ENCODE assay signal across 26 cellular contexts in genomic region chr6:100473182-100473581, GRCh38. TPM values are rescaled to one million over a fixed set of nuclear protein-coding genes. Genes with fewer than 3 reads are reported as not detected.
A peak's percentile ranks its signal among the peaks of the same experiment; 100 is the strongest.
DNase-seq lines count a peak whose midpoint lies in the region; ATAC-seq, FAIRE-seq and TF ChIP-seq lines count a peak whose summit lies in the region.
"Had no signal": no experiment of that assay in that cellular context is flagged by ENCODE, and none has a peak within 500 bp of the region (broad histone marks: within the 10 kb centered on the region; RNA-seq: fewer than 3 reads in every experiment).

No MANE protein-coding gene starts in this region.

- WGBS in GM12878 (ENCODE audit: insufficient coverage, insufficient replicate concordance, low lambda C conversion rate, missing lambda C conversion rate) = 0% methylated on average over 1 of the region's 1 CpG

- TF ChIP-seq RAD21 in GM12878 (IDR thresholded peaks at IDR 0.05; ENCODE audit: insufficient read depth, low read depth, low read length) = no peak

- no peak for TF ChIP-seq POLR2A in GM12878 (IDR thresholded peaks at IDR 0.05; ENCODE audit: low read depth, low read length)

- H4K20me1 ChIP-seq in MM.1S (ENCODE audit: insufficient read depth, low read length) (no peaks in the 10 kb centered on the region), GM12878 (ENCODE audit: control insufficient read depth, insufficient read depth) (no peaks in the 10 kb centered on the region)
- H4K20me1 ChIP-seq: BLaER1 treated with 17β-estradiol and CSF1 and Interleukin-3, amounts not matched to agents 10 nM and 100 nM had no signal

- TF ChIP-seq EP300 in GM12878 (IDR thresholded peaks at IDR 0.05; ENCODE audit: borderline replicate concordance in 1 of 2, control insufficient read depth in 1 of 2, low read depth in 2 of 2, low read length in 2 of 2) = no peak

- H3K4me1 ChIP-seq in MM.1S (ENCODE audit: low read length) (peaks cover 39% of the 10 kb centered on the region), GM12878 (ENCODE audit: control insufficient read depth, insufficient read depth, low read length) (peaks cover 16% of the 10 kb centered on the region)
- H3K4me1 ChIP-seq: BLaER1 treated with 17β-estradiol and CSF1 and Interleukin-3, amounts not matched to agents 10 nM and 100 nM; Caco-2 had no signal

- H3K36me3 ChIP-seq in MM.1S (replicated peaks; ENCODE audit: insufficient read depth, low read length) = no peaks in the 10 kb centered on the region
- no peaks in the 10 kb centered on the region for H3K36me3 ChIP-seq in GM12878 (ENCODE audit: control insufficient read depth in 2 of 2, insufficient read depth in 2 of 2, low read length in 1 of 2)
- H3K36me3 ChIP-seq: BLaER1 treated with 17β-estradiol and CSF1 and Interleukin-3, amounts not matched to agents 10 nM and 100 nM had no signal

- BruUV-seq in GM12878 (replicated peaks; lab: Mats Ljungman, UMichigan) = no TSS peak

- POLR2A ChIA-PET in GM12878 (lab: Charles Lee) = no interaction called here

- TF ChIP-seq CTCF in MM.1S (IDR thresholded peaks at IDR 0.05; ENCODE audit: low read length) (no peak), GM12878 (IDR thresholded peaks at IDR 0.05 in 2 of 3, conservative IDR thresholded peaks at IDR 0.05 in 1 of 3; ENCODE audit: control insufficient read depth in 2 of 3, extremely low read depth in 1 of 3, insufficient read depth in 1 of 3, low read depth in 3 of 3, low read length in 3 of 3) (no peak)

- H3K36me3 Mint-ChIP-seq in T-helper 1 cell treated with Interleukin-12 subunit alpha and Interleukin-12 subunit beta and Interleukin-4 antibody, amounts not matched to agents 30 μg/mL and 1 μg/mL, for 36 hours (ENCODE audit: low read depth) = peaks cover under 1% of the 10 kb centered on the region
- H3K36me3 Mint-ChIP-seq: CD4-positive, alpha-beta memory T cell had no signal

- H3K27ac ChIP-seq in MM.1S (ENCODE audit: low read length) (peak overlapping the region; percentile 18; the same call in 1 of the 2 replicates), GM12878 (ENCODE audit: control insufficient read depth, insufficient read depth) (no peak overlapping the region)
- H3K27ac ChIP-seq: 22Rv1; BLaER1 treated with 17β-estradiol and CSF1 and Interleukin-3, amounts not matched to agents 10 nM and 100 nM; HL-60 had no signal

- peak; percentile 71 for FAIRE-seq in GM12878 (lab: Jason Lieb, UNC)
- FAIRE-seq: HepG2 had no signal

- RAD21 ChIA-PET in GM12878 (lab: Charles Lee; ENCODE audit: unreplicated experiment) = interaction anchor here (0.7 to 4.7 kb wide), 8 partner anchors 9 to 605 kb away, joined by 3 to 22 read pairs (median 5); no protein-coding TSS in a partner anchor

- H3K4me3 ChIP-seq in MM.1S (ENCODE audit: low read length) = no peak overlapping the region
- H3K4me3 ChIP-seq in GM12878 = no peak overlapping the region
- H3K4me3 ChIP-seq: BLaER1 treated with 17β-estradiol and CSF1 and Interleukin-3, amounts not matched to agents 10 nM and 100 nM; K562 had no signal

- H2AFZ ChIP-seq in MM.1S (ENCODE audit: low read length) = no peak overlapping the region
- H2AFZ ChIP-seq in GM12878 (ENCODE audit: control insufficient read depth, low read depth, low read length) = no peak overlapping the region

- H3K4me1 Mint-ChIP-seq in T-helper 1 cell treated with Interleukin-12 subunit alpha and Interleukin-12 subunit beta and Interleukin-4 antibody, amounts not matched to agents 30 μg/mL and 1 μg/mL, for 36 hours (ENCODE audit: low read depth) = peaks cover 12% of the 10 kb centered on the region

- ATAC-seq in GM19395 (IDR thresholded peaks at IDR 0.05; ENCODE audit: unreplicated experiment) (peak; percentile 1), GM12878 (no peak), GM18498 (IDR thresholded peaks at IDR 0.05; ENCODE audit: unreplicated experiment) (no peak), HG02884 (IDR thresholded peaks at IDR 0.05; ENCODE audit: unreplicated experiment) (no peak), HG03469 (IDR thresholded peaks at IDR 0.05; ENCODE audit: unreplicated experiment) (no peak)
- ATAC-seq: HepG2, K562 had no signal

- H3K4me2 ChIP-seq in MM.1S (ENCODE audit: low read depth, low read length) (peak overlapping the region; percentile 33), GM12878 (ENCODE audit: control insufficient read depth, insufficient read depth) (peak overlapping the region; percentile 50; the same call in 1 of the 2 replicates)
- H3K4me2 ChIP-seq: BLaER1 treated with 17β-estradiol and CSF1 and Interleukin-3, amounts not matched to agents 10 nM and 100 nM had no signal

- CTCF ChIA-PET in GM12878 (lab: Yijun Ruan, JAX) = interaction anchor here (0.7 to 8.8 kb wide), 10 partner anchors 9 to 368 kb away, joined by 3 to 72 read pairs (median 3); no protein-coding TSS in a partner anchor

- H3K27me3 ChIP-seq in MM.1S (replicated peaks; ENCODE audit: insufficient read depth, low read length) = 0 out of 2 replicates have a peak, but pooled peaks cover 14% of the 10 kb centered on the region
- peaks cover 0 to 9% of the 10 kb centered on the region in 2 experiments; a peak in 2 of 4 replicates for H3K27me3 ChIP-seq in GM12878 (replicated peaks in 1 of 2; ENCODE audit: control insufficient read depth in 2 of 2, insufficient read depth in 2 of 2, low read length in 1 of 2)

- DNase-seq in T-helper 1 cell (no peak), MM.1S (no peak), GM12878 (ENCODE audit: low read depth, low spot score) (no peak)
- DNase-seq: Caco-2; CD4-positive, alpha-beta memory T cell; DMS 273 treated with DMSO at 0.1 percent for 48 hours; DMS79 treated with DMSO at 0.1 percent for 48 hours; NCI-H1105; NCI-H2029; NCI-H345; NCI-H524; NCI-H82; Right ventricle myocardium superior; SW 1271 had no signal

- H3K27me3 Mint-ChIP-seq in T-helper 1 cell treated with Interleukin-12 subunit alpha and Interleukin-12 subunit beta and Interleukin-4 antibody, amounts not matched to agents 30 μg/mL and 1 μg/mL, for 36 hours (ENCODE audit: low read depth) = peaks cover 66% of the 10 kb centered on the region

- H3K4me3 Mint-ChIP-seq in T-helper 1 cell treated with Interleukin-12 subunit alpha and Interleukin-12 subunit beta and Interleukin-4 antibody, amounts not matched to agents 30 μg/mL and 1 μg/mL, for 36 hours = no peak overlapping the region
- H3K4me3 Mint-ChIP-seq: CD4-positive, alpha-beta memory T cell had no signal

- no peaks in the 10 kb centered on the region for H3K79me2 ChIP-seq in MM.1S (ENCODE audit: low read length)
- H3K79me2 ChIP-seq in GM12878 (ENCODE audit: control insufficient read depth, insufficient read depth, low read length) = no peaks in the 10 kb centered on the region

- peaks cover 17% of the 10 kb centered on the region; the same call in 1 of the 2 replicates for H3F3A ChIP-seq in MM.1S (ENCODE audit: insufficient read depth, low read length)

- H3K9me2 ChIP-seq in MM.1S (replicated peaks; ENCODE audit: insufficient read depth, low read length) = no peaks in the 10 kb centered on the region

- H3K9ac ChIP-seq in MM.1S (ENCODE audit: low read length) (no peak overlapping the region), GM12878 (ENCODE audit: control insufficient read depth, insufficient read depth, low read length) (no peak overlapping the region)
- H3K9ac ChIP-seq: BLaER1 treated with 17β-estradiol and CSF1 and Interleukin-3, amounts not matched to agents 10 nM and 100 nM had no signal

- in situ Hi-C loops in GM12878 (cut with MboI) = no loop called here

- H3K9me3 ChIP-seq in MM.1S (replicated peaks; ENCODE audit: insufficient read depth, low read length) = no peaks in the 10 kb centered on the region
- peaks cover 2% of the 10 kb centered on the region; the same call in 1 of the 3 replicates for H3K9me3 ChIP-seq in GM12878 (replicated peaks; ENCODE audit: control insufficient read depth, insufficient read depth, low read length)
- H3K9me3 ChIP-seq: Caco-2 had no signal

- intact Hi-C loops in GM12878 (cut with micrococcal nuclease; ENCODE audit: unreplicated experiment) = no loop called here

- no peaks in the 10 kb centered on the region for H3K9me3 Mint-ChIP-seq in T-helper 1 cell treated with Interleukin-12 subunit alpha and Interleukin-12 subunit beta and Interleukin-4 antibody, amounts not matched to agents 30 μg/mL and 1 μg/mL, for 36 hours

- SMC1A ChIA-PET in GM12878 (lab: Charles Lee; ENCODE audit: uncharacterized antibody, unreplicated experiment) = interaction anchor here (0.6 to 3.6 kb wide), 15 partner anchors 10 to 605 kb away, joined by 3 to 16 read pairs (median 4); no protein-coding TSS in a partner anchor

- H3K27ac Mint-ChIP-seq in T-helper 1 cell treated with Interleukin-12 subunit alpha and Interleukin-12 subunit beta and Interleukin-4 antibody, amounts not matched to agents 30 μg/mL and 1 μg/mL, for 36 hours = peak overlapping the region; percentile 44
- H3K27ac Mint-ChIP-seq: CD4-positive, alpha-beta memory T cell had no signal

TF ChIP-seq in GM12878, 131 proteins besides CTCF, POLR2A, EP300 and RAD21:
- TF ChIP-seq ZBED1 (IDR thresholded peaks at IDR 0.05; ENCODE audit: borderline replicate concordance) (no peak), FOXM1 (IDR thresholded peaks at IDR 0.05; ENCODE audit: low read depth, low read length) (peak; percentile 4; the same call in 1 of the 2 replicates)

RNA-seq across cellular contexts. Expression of gene SIM1, which starts 8.5 kb away (rescaled TPM):
- not detected in 2 replicates for total RNA-seq in GM12878 (2013; cell fraction: nucleolus; rRNA removed)
- total RNA-seq in GM12878 (2014; rRNA removed) (not detected in 2 replicates), GM12878 (2014; rRNA removed; fragmentation: Illumina TruSeq; extraction: Trizol) (not detected in 2 replicates), GM12878 (2021) (not detected in 2 replicates)
- polyA plus RNA-seq in GM12878 (2011; ENCODE audit: low read depth) = not detected
- polyA plus RNA-seq in GM12878 (2011; rRNA removed) (0.01 TPM in 1 of 2 replicates, not detected in the other), GM12878 (2014; fragmentation: Illumina TruSeq; extraction: Trizol) (not detected in 2 replicates), GM12878 (2014; fragmentation: Nextera tagmentation; extraction: Ambion mirVana) (not detected), GM12878 (2014; rRNA removed) (not detected in 2 replicates), GM12878 (2016; fragmentation: Nextera tagmentation; extraction: Ambion mirVana) (not detected)
- not detected in 2 replicates for polyA plus RNA-seq in GM12878 (2011; cell fraction: cytosol; rRNA removed)
- not detected in 2 replicates for polyA plus RNA-seq in GM12878 (2011; cell fraction: nucleus; rRNA removed)
- polyA plus RNA-seq in GM12878 (2012) = not detected in 2 replicates
- polyA minus RNA-seq in GM12878 (2011; rRNA and poly(A)+ RNA removed) = not detected in 2 replicates
- polyA minus RNA-seq in GM12878 (2011; cell fraction: cytosol; rRNA and poly(A)+ RNA removed) = not detected in 2 replicates
- polyA minus RNA-seq in GM12878 (2011; cell fraction: nucleus; rRNA and poly(A)+ RNA removed) = not detected in 2 replicates
- total RNA-seq: Caco-2; CD4-positive, alpha-beta memory T cell; HepG2; HT-29; K562; Right ventricle myocardium superior; RPMI7951 had no signal
- polyA plus RNA-seq: CD4-positive, alpha-beta memory T cell; HepG2; K562 had no signal
